19 cellular contexts compared by ENCODE assay signal in the genomic region with DNA sequence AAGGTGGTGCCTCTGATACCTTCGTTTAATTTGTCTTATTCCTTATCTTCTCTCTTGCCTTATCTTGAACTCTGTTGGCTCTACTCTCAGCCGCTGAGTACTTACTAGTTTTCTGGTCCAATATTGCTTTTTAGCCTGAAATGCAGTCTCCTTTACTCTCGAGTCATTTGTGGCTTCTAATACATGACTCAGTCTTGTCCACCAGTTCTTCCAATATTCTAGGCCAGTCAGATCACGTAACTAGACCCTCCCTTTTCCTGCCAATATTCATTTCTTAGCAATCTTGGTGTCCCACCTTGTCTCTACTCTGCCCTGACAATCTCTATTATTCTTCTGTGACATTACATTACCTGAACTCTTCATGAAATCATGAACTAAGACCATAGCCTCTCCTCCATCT.
DNase-seq lines count a peak whose midpoint lies in the region; ATAC-seq and TF ChIP-seq lines count a peak whose summit lies in the region.
"Had no signal": no experiment of that assay in that cellular context is flagged by ENCODE, and none has a peak within 500 bp of the region (broad histone marks: within the 10 kb centered on the region; RNA-seq: fewer than 3 reads in every experiment).

No MANE protein-coding gene starts in this region.

- in situ Hi-C loops in GM23248 (cut with MboI) = no loop called here

- DNase-seq in GM23248 (peak; percentile 35), PC-3 (peak; percentile 17), epithelial cell of esophagus (ENCODE audit: low read depth) (peak; percentile 41), progenitor cell of endocrine pancreas (ENCODE audit: low spot score, unreplicated experiment) (no peak), upper lobe of right lung (no peak), PC-9 (no peak)
- DNase-seq: ACHN, COR-L47, DMS153, H9, KBM-7, NCI-H146, NCI-H2081 treated with DMSO at 0.1 percent for 48 hours, NCI-H510A treated with DMSO at 0.1 percent for 48 hours, NCI-H82, Right ventricle myocardium superior, SK-N-SH had no signal

- H3K27me3 ChIP-seq in GM23248 (replicated peaks; ENCODE audit: insufficient read depth) = no peaks in the 10 kb centered on the region
- no peaks in the 10 kb centered on the region for H3K27me3 ChIP-seq in PC-3 (ENCODE audit: low read length)
- no peaks in the 10 kb centered on the region for H3K27me3 ChIP-seq in upper lobe of right lung
- no peaks in the 10 kb centered on the region for H3K27me3 ChIP-seq in PC-9 (ENCODE audit: insufficient read depth, low read depth)

- no peak overlapping the region for H3K4me3 Mint-ChIP-seq in progenitor cell of endocrine pancreas (ENCODE audit: low read depth)
- H3K4me3 Mint-ChIP-seq: H9 had no signal

- H3K79me2 ChIP-seq in GM23248 (ENCODE audit: insufficient read depth) (no peaks in the 10 kb centered on the region), PC-3 (ENCODE audit: low read length) (no peaks in the 10 kb centered on the region), PC-9 (ENCODE audit: low read depth) (no peaks in the 10 kb centered on the region)

- no peak overlapping the region for H2AFZ ChIP-seq in GM23248
- no peak overlapping the region for H2AFZ ChIP-seq in PC-3 (ENCODE audit: low read length)
- H2AFZ ChIP-seq in PC-9 = no peak overlapping the region; the same call in 1 of the 2 replicates

- peaks cover 4% of the 10 kb centered on the region for H3K9me3 Mint-ChIP-seq in progenitor cell of endocrine pancreas (ENCODE audit: low read depth)
- H3K9me3 Mint-ChIP-seq: H9 had no signal

- TF ChIP-seq CTCF in PC-3 (conservative IDR thresholded peaks at IDR 0.05; ENCODE audit: low read depth, low read length) (no peak), epithelial cell of esophagus (IDR thresholded peaks at IDR 0.05; ENCODE audit: insufficient read depth, low read depth, low read length, missing control alignments) (no peak), progenitor cell of endocrine pancreas (IDR thresholded peaks at IDR 0.05; ENCODE audit: unreplicated experiment) (no peak), upper lobe of right lung (IDR thresholded peaks at IDR 0.05) (no peak), PC-9 (conservative IDR thresholded peaks at IDR 0.05) (no peak)

- H3K9ac ChIP-seq in GM23248 (no peak overlapping the region), PC-3 (ENCODE audit: low read length) (no peak overlapping the region)
- H3K9ac ChIP-seq: SK-N-SH had no signal

- H3K36me3 Mint-ChIP-seq in progenitor cell of endocrine pancreas (ENCODE audit: insufficient read depth) = no peaks in the 10 kb centered on the region

- BruUV-seq in PC-3 (replicated peaks; lab: Mats Ljungman, UMichigan) (no TSS peak), PC-9 (replicated peaks; lab: Mats Ljungman, UMichigan) (no TSS peak)

- H3K9me2 ChIP-seq in GM23248 (ENCODE audit: insufficient read depth) = no peaks in the 10 kb centered on the region
- H3K9me2 ChIP-seq in PC-3 (replicated peaks; ENCODE audit: low read length) = no peaks in the 10 kb centered on the region
- H3K9me2 ChIP-seq in PC-9 (ENCODE audit: insufficient read depth) = no peaks in the 10 kb centered on the region
- H3K9me2 ChIP-seq: SK-N-SH had no signal

- H3K27ac Mint-ChIP-seq in progenitor cell of endocrine pancreas = peak overlapping the region; percentile 1
- H3K27ac Mint-ChIP-seq: H9 had no signal

- H3K4me2 ChIP-seq in GM23248 (ENCODE audit: unreplicated experiment) (no peak overlapping the region), PC-3 (ENCODE audit: low read length) (no peak overlapping the region), PC-9 (no peak overlapping the region)
- H3K4me2 ChIP-seq: SK-N-SH had no signal

- no peak overlapping the region for H3K4me3 ChIP-seq in GM23248
- H3K4me3 ChIP-seq in PC-3 (ENCODE audit: low read length) = no peak overlapping the region
- H3K4me3 ChIP-seq in epithelial cell of esophagus (ENCODE audit: low read length) = no peak overlapping the region
- no peak overlapping the region for H3K4me3 ChIP-seq in upper lobe of right lung
- H3K4me3 ChIP-seq in PC-9 = no peak overlapping the region

- no peaks in the 10 kb centered on the region for H3K27me3 Mint-ChIP-seq in progenitor cell of endocrine pancreas

- intact Hi-C loops in PC-3 (cut with micrococcal nuclease) (no loop called here), upper lobe of right lung (cut with DNase I) (no loop called here), PC-9 (cut with micrococcal nuclease; ENCODE audit: unreplicated experiment) (no loop called here)

- H4K20me1 ChIP-seq in GM23248 (ENCODE audit: insufficient read depth) (no peaks in the 10 kb centered on the region), PC-3 (ENCODE audit: low read length) (no peaks in the 10 kb centered on the region), PC-9 (ENCODE audit: insufficient read depth) (no peaks in the 10 kb centered on the region)

- ATAC-seq in PC-3 = no peak
- no peak for ATAC-seq in HG03175 (IDR thresholded peaks at IDR 0.05; ENCODE audit: unreplicated experiment)
- ATAC-seq in upper lobe of right lung = no peak
- ATAC-seq: Panc1 had no signal

- H3K9me3 ChIP-seq in GM23248 (ENCODE audit: low read depth) = no peaks in the 10 kb centered on the region
- no peaks in the 10 kb centered on the region for H3K9me3 ChIP-seq in PC-3 (ENCODE audit: low read length)
- no peaks in the 10 kb centered on the region for H3K9me3 ChIP-seq in upper lobe of right lung
- H3K9me3 ChIP-seq in PC-9 (ENCODE audit: insufficient read depth, low read depth) = no peaks in the 10 kb centered on the region
- H3K9me3 ChIP-seq: SK-N-SH had no signal

- peaks cover 12% of the 10 kb centered on the region for H3K4me1 ChIP-seq in GM23248 (ENCODE audit: insufficient read depth)
- H3K4me1 ChIP-seq in PC-3 (ENCODE audit: insufficient read depth, low read length) = 0 out of 2 replicates have a peak, but pooled peaks cover 14% of the 10 kb centered on the region
- no peaks in the 10 kb centered on the region for H3K4me1 ChIP-seq in upper lobe of right lung
- no peaks in the 10 kb centered on the region for H3K4me1 ChIP-seq in PC-9 (replicated peaks; ENCODE audit: insufficient read depth)

- H3K36me3 ChIP-seq in GM23248 (ENCODE audit: low read depth) (no peaks in the 10 kb centered on the region), PC-3 (ENCODE audit: low read depth, low read length) (no peaks in the 10 kb centered on the region), upper lobe of right lung (no peaks in the 10 kb centered on the region), PC-9 (ENCODE audit: low read depth) (no peaks in the 10 kb centered on the region)

- POLR2A ChIA-PET in PC-3 (lab: Charles Lee; ENCODE audit: unreplicated experiment) (no interaction called here), PC-9 (lab: Charles Lee; ENCODE audit: unreplicated experiment) (no interaction called here)

- no peaks in the 10 kb centered on the region for H3K4me1 Mint-ChIP-seq in progenitor cell of endocrine pancreas (ENCODE audit: low read depth)

- WGBS in GM23248 (ENCODE audit: low coverage in 1 of 2, low lambda C conversion rate in 2 of 2, missing lambda C conversion rate in 2 of 2), 2 experiments = 57 to 75% methylated on average over 4 of the region's 4 CpGs

- CTCF ChIA-PET in PC-3 (lab: Charles Lee) = no interaction called here
- CTCF ChIA-PET in PC-9 (lab: Charles Lee) = no interaction called here

- H3F3A ChIP-seq in GM23248 (ENCODE audit: insufficient read depth) (peaks cover 16% of the 10 kb centered on the region; the same call in 1 of the 2 replicates), PC-3 (ENCODE audit: low read length, unreplicated experiment) (no peaks in the 10 kb centered on the region), PC-9 (ENCODE audit: insufficient read depth, low read depth) (no peaks in the 10 kb centered on the region)

- H3K27ac ChIP-seq in GM23248 = no peak overlapping the region
- no peak overlapping the region for H3K27ac ChIP-seq in PC-3 (ENCODE audit: low read length)
- H3K27ac ChIP-seq in upper lobe of right lung = no peak overlapping the region
- no peak overlapping the region for H3K27ac ChIP-seq in PC-9

Comparison
In these comparisons a context has a peak if more than half of its experiments do, and no peak if none do; other contexts are left out.
1. DNase-seq: peak in GM23248 (single experiment), PC-3 (single experiment) and epithelial cell of esophagus (single experiment); none in progenitor cell of endocrine pancreas (single experiment), upper lobe of right lung (single experiment) and PC-9 (0 of 2).